ENCODE assay signal across 8 cellular contexts in the genomic region with DNA sequence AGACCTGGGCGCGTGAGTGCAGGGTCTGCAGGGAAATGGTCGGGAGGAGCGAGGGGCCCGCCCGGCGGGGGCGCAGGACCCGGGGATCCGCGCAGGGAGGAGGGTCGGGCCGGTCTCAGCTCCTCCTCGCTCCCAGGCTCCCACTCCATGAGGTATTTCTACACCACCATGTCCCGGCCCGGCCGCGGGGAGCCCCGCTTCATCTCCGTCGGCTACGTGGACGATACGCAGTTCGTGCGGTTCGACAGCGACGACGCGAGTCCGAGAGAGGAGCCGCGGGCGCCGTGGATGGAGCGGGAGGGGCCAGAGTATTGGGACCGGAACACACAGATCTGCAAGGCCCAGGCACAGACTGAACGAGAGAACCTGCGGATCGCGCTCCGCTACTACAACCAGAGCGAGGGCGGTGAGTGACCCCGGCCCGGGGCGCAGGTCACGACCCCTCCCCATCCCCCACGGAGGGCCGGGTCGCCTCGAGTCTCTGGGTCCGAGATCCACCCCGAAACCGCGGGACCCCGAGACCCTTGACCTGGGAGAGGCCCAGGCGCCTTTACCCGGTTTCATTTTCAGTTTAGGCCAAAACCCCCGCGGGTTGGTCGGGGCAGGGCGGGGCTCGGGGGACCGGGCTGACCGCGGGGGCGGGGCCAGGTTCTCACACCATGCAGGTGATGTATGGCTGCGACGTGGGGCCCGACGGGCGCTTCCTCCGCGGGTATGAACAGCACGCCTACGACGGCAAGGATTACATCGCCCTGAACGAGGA. TPM values are rescaled to one million over a fixed set of nuclear protein-coding genes. Genes with fewer than 3 reads are reported as not detected.
A peak's percentile ranks its signal among the peaks of the same experiment; 100 is the strongest.
DNase-seq lines count a peak whose midpoint lies in the region; ATAC-seq and TF ChIP-seq lines count a peak whose summit lies in the region.

No MANE protein-coding gene starts in this region.

- peaks cover 84% of the 10 kb centered on the region for H3K27me3 Mint-ChIP-seq in type B pancreatic cell

- no peaks in the 10 kb centered on the region for H3K4me1 Mint-ChIP-seq in type B pancreatic cell (ENCODE audit: unreplicated experiment)

- intact Hi-C loops in posterior vena cava (cut with DNase I) = no loop called here

- TF ChIP-seq CTCF in RWPE1 (conservative IDR thresholded peaks at IDR 0.05; ENCODE audit: low read depth) (no peak), cardiac muscle cell (IDR thresholded peaks at IDR 0.05; ENCODE audit: low read depth, low read length) (no peak), type B pancreatic cell (conservative IDR thresholded peaks at IDR 0.05) (no peak)

- H3K9me3 Mint-ChIP-seq in activated naive CD4-positive, alpha-beta T cell treated with anti-CD3 and anti-CD28 coated beads, Interleukin-2, amount 50 U/mL, for 72 hours = peaks cover 0 to 9% of the 10 kb centered on the region in 2 donors
- H3K9me3 Mint-ChIP-seq in type B pancreatic cell = no peaks in the 10 kb centered on the region

- H3K27me3 ChIP-seq in cardiac muscle cell = peaks cover 35% of the 10 kb centered on the region

- H3K36me3 ChIP-seq in cardiac muscle cell = no peaks in the 10 kb centered on the region

- H3K27ac ChIP-seq in RWPE1 (peak overlapping the region; percentile 66), cardiac muscle cell (no peak overlapping the region)

- H3K4me1 ChIP-seq in cardiac muscle cell (ENCODE audit: low read depth) = no peaks in the 10 kb centered on the region

- POLR2A ChIA-PET in RWPE1 (lab: Yijun Ruan, JAX; ENCODE audit: low non-redundant PET) = interaction anchor here (0.7 kb wide), 1 partner anchor 188 kb away, joined by 3 read pairs; no protein-coding TSS in a partner anchor

- H3K36me3 Mint-ChIP-seq in activated naive CD4-positive, alpha-beta T cell treated with anti-CD3 and anti-CD28 coated beads, Interleukin-2, amount 50 U/mL, for 72 hours = peaks cover 5 to 14% of the 10 kb centered on the region in 2 donors
- no peaks in the 10 kb centered on the region for H3K36me3 Mint-ChIP-seq in type B pancreatic cell

- peak overlapping the region; percentile 86 for H3K4me3 Mint-ChIP-seq in type B pancreatic cell

- peak overlapping the region; percentile 80 to 91 for H3K27ac Mint-ChIP-seq in activated naive CD4-positive, alpha-beta T cell treated with anti-CD3 and anti-CD28 coated beads, Interleukin-2, amount 50 U/mL, for 72 hours
- peak overlapping the region; percentile 26 for H3K27ac Mint-ChIP-seq in type B pancreatic cell

- ATAC-seq in HG02943 (IDR thresholded peaks at IDR 0.05; ENCODE audit: low read depth, unreplicated experiment) = peak; percentile 59
- ATAC-seq in activated naive CD4-positive, alpha-beta T cell treated with anti-CD3 and anti-CD28 coated beads, Interleukin-2, amount 50 U/mL, for 72 hours = peak; percentile 87 to 89

- no peaks in the 10 kb centered on the region for H3K9me3 ChIP-seq in cardiac muscle cell (ENCODE audit: low read depth)

- H3K4me3 ChIP-seq in cardiac muscle cell = peak overlapping the region; percentile 18

- DNase-seq in NCI-H345 (lab: John Stamatoyannopoulos, UW) = peak; percentile 25
- DNase-seq in NCI-H345 treated with DMSO at 0.1 percent for 48 hours (lab: John Stamatoyannopoulos, UW; ENCODE audit: unreplicated experiment) = no peak
- DNase-seq in RWPE1 (ENCODE audit: low spot score) = peak; percentile 42
- peak; percentile 77 to 80 for DNase-seq in activated naive CD4-positive, alpha-beta T cell treated with anti-CD3 and anti-CD28 coated beads, Interleukin-2, amount 50 U/mL, for 72 hours (ENCODE audit: low spot score in 2 of 2)
- peak; percentile 25 to 51 for DNase-seq in cardiac muscle cell (ENCODE audit: low read depth in 1 of 2, low spot score in 1 of 2)
- DNase-seq in posterior vena cava (ENCODE audit: low spot score) = peak; percentile 92
- DNase-seq in type B pancreatic cell (ENCODE audit: extremely low spot score, unreplicated experiment) = peak; percentile 77

- CTCF ChIA-PET in RWPE1 (lab: Yijun Ruan, JAX) = interaction anchor here (0.6 kb wide), 1 partner anchor 315 kb away, joined by 3 read pairs; no protein-coding TSS in a partner anchor

RNA-seq across cellular contexts. Expression of gene HLA-A, which starts 54.3 kb away (rescaled TPM):
- 1,000 to 10,000 TPM; 1,088 to 2,034 TPM for total RNA-seq in activated naive CD4-positive, alpha-beta T cell treated with anti-CD3 and anti-CD28 coated beads, Interleukin-2, amount 50 U/mL, for 72 hours
- total RNA-seq in cardiac muscle cell = 164 and 177 TPM in 2 replicates
- polyA plus RNA-seq in cardiac muscle cell = 119 TPM in 2 replicates
- 100 to 1,000 TPM; 375 to 444 TPM for total RNA-seq in posterior vena cava
- total RNA-seq in type B pancreatic cell (ENCODE audit: low replicate concordance) = 183 and 209 TPM in 2 replicates
